1 cellular context compared by ENCODE assay signal in the genomic region with DNA sequence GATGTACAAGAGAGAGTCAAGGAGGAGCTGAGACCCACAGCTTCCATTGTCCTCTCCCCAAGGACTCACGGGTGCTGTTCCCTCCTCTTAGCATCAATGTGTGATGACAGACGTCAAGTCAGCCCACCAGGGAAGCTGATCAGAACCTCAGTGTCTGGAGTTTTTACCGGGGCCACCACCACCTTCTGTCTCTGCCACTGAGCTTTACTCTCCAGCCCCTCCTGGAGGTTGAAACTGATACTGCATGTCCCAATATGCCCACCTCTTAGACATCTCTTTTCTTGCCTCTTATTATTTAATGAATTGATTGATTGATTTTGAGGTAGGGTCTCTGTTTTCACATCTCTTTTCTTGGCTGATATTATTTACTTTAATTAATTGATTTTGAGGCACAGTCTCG.
TF ChIP-seq lines count a peak whose summit lies in the region.

No MANE protein-coding gene starts in this region.

TF ChIP-seq in HepG2, 621 proteins besides CTCF, POLR2A, EP300 and RAD21:
- TF ChIP-seq ZFP36L1 (CRISPR knock-in tag; IDR thresholded peaks at IDR 0.05) (no peak), STAG1 (CRISPR knock-in tag; IDR thresholded peaks at IDR 0.05) (peak; percentile 56), SMC3 (IDR thresholded peaks at IDR 0.05; ENCODE audit: low read length) (peak; percentile 74)
- TF ChIP-seq, protein P1, sequence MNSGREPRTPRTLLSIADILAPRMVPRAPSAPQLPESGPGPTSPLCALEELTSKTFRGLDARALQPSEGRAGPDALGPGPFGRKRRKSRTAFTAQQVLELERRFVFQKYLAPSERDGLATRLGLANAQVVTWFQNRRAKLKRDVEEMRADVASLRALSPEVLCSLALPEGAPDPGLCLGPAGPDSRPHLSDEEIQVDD (CRISPR knock-in tag; IDR thresholded peaks at IDR 0.05; ENCODE audit: borderline replicate concordance): no peak
